In genomic region chr21:33360871-33361602, GRCh38 we compare ENCODE assay signal across 8 cellular contexts. TPM values are rescaled to one million over a fixed set of nuclear protein-coding genes. Genes with fewer than 3 reads are reported as not detected.
A peak's percentile ranks its signal among the peaks of the same experiment; 100 is the strongest.
DNase-seq lines count a peak whose midpoint lies in the region; ATAC-seq and TF ChIP-seq lines count a peak whose summit lies in the region.

No MANE protein-coding gene starts in this region.

- H3K4me1 ChIP-seq in A673 (ENCODE audit: insufficient read depth, low read length, poor library complexity, severe bottlenecking): peaks cover 15% of the 10 kb centered on the region

- H3K27me3 ChIP-seq in A673 (replicated peaks; ENCODE audit: insufficient read depth, low read depth, low read length, poor library complexity): no peaks in the 10 kb centered on the region
- no peaks in the 10 kb centered on the region for H3K27me3 ChIP-seq in kidney epithelial cell (ENCODE audit: control insufficient read depth, insufficient read depth, low read length)

- H3K4me3 ChIP-seq in A673 (ENCODE audit: low read depth, low read length, poor library complexity, severe bottlenecking) (peak overlapping the region; percentile 31), kidney epithelial cell (ENCODE audit: low read depth, low read length) (no peak overlapping the region)

- POLR2A ChIA-PET in A673 (lab: Charles Lee; ENCODE audit: low non-redundant PET): interaction anchor here (0.5 kb wide), 1 partner anchor 121 kb away, joined by 3 read pairs; no protein-coding TSS in a partner anchor

- DNase-seq in A673 (ENCODE audit: low spot score) (peak; percentile 76), NCI-H2227 treated with DMSO at 0.1 percent for 48 hours (lab: John Stamatoyannopoulos, UW) (peak; percentile 87), caudate nucleus (lab: John Stamatoyannopoulos, UW) (peak in 60 of 61 donors; percentile 8 to 84 (median 55)), kidney epithelial cell (ENCODE audit: low read depth) (peak; percentile 49)
- DNase-seq in activated CD4-positive, CD25-positive, alpha-beta regulatory T cell treated with anti-CD3 and anti-CD28 coated beads, Interleukin-2, amount 50 U/mL, for 16 hours (ENCODE audit: low read depth, low spot score): peak; percentile 78
- DNase-seq in stimulated activated CD4-positive, alpha-beta T cell treated with anti-CD3 and anti-CD28 coated beads, Interleukin-1b, Interleukin-23, amount 100 ng/mL, for 4 hours (ENCODE audit: low read depth in 2 of 2): peak; percentile 89

- no peaks in the 10 kb centered on the region for H3K9me3 ChIP-seq in A673 (ENCODE audit: low read depth, low read length, poor library complexity, severe bottlenecking)

- H3K36me3 ChIP-seq in A673 (ENCODE audit: insufficient read depth, low read length, poor library complexity, severe bottlenecking) (no peaks in the 10 kb centered on the region), kidney epithelial cell (ENCODE audit: control insufficient read depth, insufficient read depth, low read length) (no peaks in the 10 kb centered on the region)

- H3K27ac ChIP-seq in A673 (ENCODE audit: low read depth, low read length, poor library complexity, severe bottlenecking) (no peak overlapping the region), caudate nucleus (ENCODE audit: low read depth, low read length) (no peak overlapping the region)

- no TSS peak for BruUV-seq in A673 (replicated peaks; lab: Mats Ljungman, UMichigan)

- CTCF ChIA-PET in A673 (lab: Charles Lee): interaction anchor here (0.5 to 3.5 kb wide), 15 partner anchors 8 to 550 kb away, joined by 3 to 19 read pairs (median 7); partner anchors contain the start of gene IFNAR1

- intact Hi-C loops in A673 (cut with micrococcal nuclease; ENCODE audit: unreplicated experiment): loop anchor here (2.0 to 5.0 kb wide), 2 partner anchors 84 to 159 kb away; no protein-coding TSS in a partner anchor

- ATAC-seq in GM18519 (IDR thresholded peaks at IDR 0.05; ENCODE audit: low FRiP score, unreplicated experiment): peak; percentile 43
- peak; percentile 76 for ATAC-seq in HG03135 (IDR thresholded peaks at IDR 0.05; ENCODE audit: unreplicated experiment)

- peak; percentile 94 for TF ChIP-seq CTCF in A673 (conservative IDR thresholded peaks at IDR 0.05; ENCODE audit: low read depth, low read length)
- peak; percentile 81 for TF ChIP-seq CTCF in kidney epithelial cell (IDR thresholded peaks at IDR 0.05; ENCODE audit: insufficient read depth, low read length, poor library complexity, severe bottlenecking)

RNA-seq across cellular contexts. Expression of gene IFNAR1, which starts 36.3 kb away (rescaled TPM):
- total RNA-seq in A673 (2021) (32.4 and 38.1 TPM in 2 replicates), kidney epithelial cell (18.7 and 20.9 TPM in 2 replicates)

RNA-seq across cellular contexts. Expression of gene IFNGR2, which starts 42.2 kb away (rescaled TPM):
- total RNA-seq in A673 (2021): 48.9 and 50.8 TPM in 2 replicates
- total RNA-seq in kidney epithelial cell: 64.1 and 66.5 TPM in 2 replicates
